Comparison of ENCODE assay signal across 29 cellular contexts in genomic region chr1:98179159-98179558, GRCh38.
"Had no signal": no experiment of that assay in that cellular context is flagged by ENCODE, and none has a peak within 500 bp of the region (broad histone marks: within the 10 kb centered on the region; RNA-seq: fewer than 3 reads in every experiment).

No MANE protein-coding gene starts in this region.

- H3K27ac ChIP-seq: ascending aorta, breast epithelium, VCaP had no signal

- H3K36me3 ChIP-seq: ascending aorta, breast epithelium had no signal

- H3K4me3 ChIP-seq: ascending aorta, breast epithelium had no signal

- H3K27me3 ChIP-seq: ascending aorta, breast epithelium had no signal

- H3K4me1 ChIP-seq: ascending aorta, breast epithelium had no signal

- H3K9me3 ChIP-seq: ascending aorta, breast epithelium had no signal

- ATAC-seq: activated CD8-positive, alpha-beta memory T cell treated with anti-CD3 and anti-CD28 coated beads, Interleukin-2, amount 10 ng/mL, durations not matched to agents 7 days and 5 days; activated naive CD8-positive, alpha-beta T cell treated with anti-CD3 and anti-CD28 coated beads, Interleukin-2, amount 50 U/mL, for 24 hours had no signal

- DNase-seq: activated B cell treated with CpG ODN at 0.5 μM for 24 hours; activated CD4-positive, alpha-beta memory T cell treated with anti-CD3 and anti-CD28 coated beads, Interleukin-2, amount 10 ng/mL, durations not matched to agents 7 days and 5 days; activated CD4-positive, alpha-beta T cell treated with anti-CD3 and anti-CD28 coated beads for 1 hour; activated CD4-positive, alpha-beta T cell treated with anti-CD3 and anti-CD28 coated beads for 48 hours; activated CD8-positive, alpha-beta memory T cell treated with anti-CD3 and anti-CD28 coated beads for 24 hours; activated CD8-positive, alpha-beta memory T cell treated with anti-CD3 and anti-CD28 coated beads, Interleukin-2, amount 10 ng/mL, durations not matched to agents 7 days and 5 days; activated CD8-positive, alpha-beta memory T cell treated with anti-CD3 and anti-CD28 coated beads, Interleukin-2, amount 50 U/mL, for 48 hours; activated effector memory CD4-positive, alpha-beta T cell treated with Interleukin-2 at 50 U/mL for 16 hours; activated naive CD4-positive, alpha-beta T cell treated with anti-CD3 and anti-CD28 coated beads, Interleukin-2, amount 10 ng/mL, durations not matched to agents 7 days and 5 days; activated naive CD8-positive, alpha-beta T cell treated with anti-CD3 and anti-CD28 coated beads, Interleukin-2, amount 50 U/mL, for 24 hours; activated T-cell treated with anti-CD3 and anti-CD28 coated beads, Interleukin-2, amount 50 U/mL, for 48 hours; Karpas-422; KBM-7; NCI-H1105; NCI-H1417 treated with DMSO at 0.1 percent for 48 hours; NCI-H2029; NCI-H345; NCI-H510A; NCI-H526; NCI-H748 treated with DMSO at 0.1 percent for 48 hours; NK-92 treated with Interleukin-12 subunit alpha and Interleukin-12 subunit beta, amount 100 ng/mL, for 24 hours; Right ventricle myocardium superior; SW 1271; T-helper 1 cell; T-helper 2 cell; T-helper 9 cell had no signal
